ENCODE assay signal across 25 cellular contexts in genomic region chr18:23534276-23534675, GRCh38.
"Had no signal": no experiment of that assay in that cellular context is flagged by ENCODE, and none has a peak within 500 bp of the region (broad histone marks: within the 10 kb centered on the region; RNA-seq: fewer than 3 reads in every experiment).

No MANE protein-coding gene starts in this region.

- H3K4me3 ChIP-seq: colonic mucosa, coronary artery, dorsolateral prefrontal cortex, esophagus muscularis mucosa, esophagus squamous epithelium, gastrocnemius medialis, gastroesophageal sphincter, heart left ventricle, heart right ventricle had no signal

- H3K27ac Mint-ChIP-seq: dendritic cell treated with granulocyte-macrophage colony-stimulating factor and Interleukin-4, amounts not matched to agents 40 ng/mL and 50 ng/mL, for 4 days; effector memory CD8-positive, alpha-beta T cell; endodermal cell had no signal

- H3K27me3 ChIP-seq: colonic mucosa, dorsolateral prefrontal cortex, esophagus muscularis mucosa, esophagus squamous epithelium, foreskin keratinocyte, gastrocnemius medialis, gastroesophageal sphincter, heart left ventricle, heart right ventricle had no signal

- ATAC-seq: effector memory CD8-positive, alpha-beta T cell; esophagus mucosa; foreskin keratinocyte; gastrocnemius medialis; gastroesophageal sphincter; heart left ventricle; heart right ventricle had no signal

- DNase-seq: colonic mucosa; cortex of kidney; dermis blood vessel endothelial cell; dorsolateral prefrontal cortex; effector CD4-positive, alpha-beta T cell; effector CD8-positive, alpha-beta T cell; effector memory CD4-positive, alpha-beta T cell; effector memory CD8-positive, alpha-beta T cell; endodermal cell; erythroblast; esophagus squamous epithelium; foreskin fibroblast; foreskin keratinocyte; foreskin melanocyte; gastrocnemius medialis; glutamatergic neuron; head of caudate nucleus; heart left ventricle; heart right ventricle had no signal

- H3K4me3 Mint-ChIP-seq: dendritic cell treated with granulocyte-macrophage colony-stimulating factor and Interleukin-4, amounts not matched to agents 40 ng/mL and 50 ng/mL, for 4 days; effector memory CD8-positive, alpha-beta T cell; endodermal cell had no signal

- H3K4me1 Mint-ChIP-seq: endodermal cell had no signal

- H3K27me3 Mint-ChIP-seq: effector memory CD8-positive, alpha-beta T cell had no signal

- H3K9me3 ChIP-seq: colonic mucosa, esophagus muscularis mucosa, esophagus squamous epithelium, gastrocnemius medialis, gastroesophageal sphincter, heart left ventricle, heart right ventricle had no signal

- H3K27ac ChIP-seq: colonic mucosa, coronary artery, epithelial cell of prostate, foreskin keratinocyte, gastrocnemius medialis, heart right ventricle had no signal

- H3K9me3 Mint-ChIP-seq: dendritic cell treated with granulocyte-macrophage colony-stimulating factor and Interleukin-4, amounts not matched to agents 40 ng/mL and 50 ng/mL, for 4 days; effector memory CD8-positive, alpha-beta T cell; endodermal cell had no signal

- H3K4me1 ChIP-seq: colonic mucosa, gastrocnemius medialis had no signal
